Comparison of ENCODE assay signal across 8 cellular contexts in genomic region chr2:240585101-240585500, GRCh38. TPM values are rescaled to one million over a fixed set of nuclear protein-coding genes. Genes with fewer than 3 reads are reported as not detected.
DNase-seq lines count a peak whose midpoint lies in the region; ATAC-seq and TF ChIP-seq lines count a peak whose summit lies in the region.

No MANE protein-coding gene starts in this region.

- peaks cover 68% of the 10 kb centered on the region for H3K4me1 ChIP-seq in left ventricle myocardium inferior

- H3K9me3 Mint-ChIP-seq in T-cell: peaks cover 0 to 6% (median 0%) of the 10 kb centered on the region in 3 donors
- peaks cover 0 to 2% of the 10 kb centered on the region in 2 donors for H3K9me3 Mint-ChIP-seq in stimulated activated naive B cell treated with anti-CD40 and anti-IgM and Interleukin-4, amounts not matched to agents 10 μg/mL and 1 μg/mL and 100 μg/mL, for 72 hours

- peaks cover 52 to 68% (median 62%) of the 10 kb centered on the region in 3 donors for H3K4me1 Mint-ChIP-seq in T-cell
- peaks cover 43 to 72% of the 10 kb centered on the region in 2 donors for H3K4me1 Mint-ChIP-seq in stimulated activated naive B cell treated with anti-CD40 and anti-IgM and Interleukin-4, amounts not matched to agents 10 μg/mL and 1 μg/mL and 100 μg/mL, for 72 hours

- H3K27me3 Mint-ChIP-seq in T-cell: no peaks in the 10 kb centered on the region
- no peaks in the 10 kb centered on the region for H3K27me3 Mint-ChIP-seq in stimulated activated naive B cell treated with anti-CD40 and anti-IgM and Interleukin-4, amounts not matched to agents 10 μg/mL and 1 μg/mL and 100 μg/mL, for 72 hours

- peak overlapping the region in 1 of 2 donors; percentile 48 for H3K27ac Mint-ChIP-seq in T-cell
- H3K27ac Mint-ChIP-seq in stimulated activated naive B cell treated with anti-CD40 and anti-IgM and Interleukin-4, amounts not matched to agents 10 μg/mL and 1 μg/mL and 100 μg/mL, for 72 hours: peak overlapping the region; percentile 97

- H3K36me3 ChIP-seq in left ventricle myocardium inferior: peaks cover 14% of the 10 kb centered on the region

- H3K36me3 Mint-ChIP-seq in T-cell: peaks cover 11% of the 10 kb centered on the region
- peaks cover 26 to 52% of the 10 kb centered on the region in 2 donors for H3K36me3 Mint-ChIP-seq in stimulated activated naive B cell treated with anti-CD40 and anti-IgM and Interleukin-4, amounts not matched to agents 10 μg/mL and 1 μg/mL and 100 μg/mL, for 72 hours

- DNase-seq in T-cell (no peak), left ventricle myocardium inferior (peak; percentile 6), activated gamma-delta T cell treated with Interleukin-2 at 50 U/mL for 16 hours (no peak), pons (ENCODE audit: low spot score) (no peak)
- DNase-seq in stimulated activated naive B cell treated with anti-CD40 and anti-IgM and Interleukin-4, amounts not matched to agents 10 μg/mL and 1 μg/mL and 100 μg/mL, for 72 hours: peak; percentile 35
- no peak for DNase-seq in stimulated activated CD4-positive, alpha-beta T cell treated with anti-CD3 and anti-CD28 coated beads, Interleukin-2, amount 100 ng/mL, for 24 hours

- CTCF ChIA-PET in T-cell (lab: Charles Lee): interaction anchor here in 1 of 2 donors (2.9 to 3.0 kb wide), 2 partner anchors 37 to 71 kb away, joined by 16 to 28 read pairs; no protein-coding TSS in a partner anchor

- peaks cover 8% of the 10 kb centered on the region for H3K9me3 ChIP-seq in left ventricle myocardium inferior (replicated peaks)

- intact Hi-C loops in left ventricle myocardium inferior (cut with micrococcal nuclease): no loop called here

- ATAC-seq in GM18858 (IDR thresholded peaks at IDR 0.05; ENCODE audit: unreplicated experiment) (peak; percentile 27), HG02840 (IDR thresholded peaks at IDR 0.05; ENCODE audit: low FRiP score, unreplicated experiment) (peak; percentile 18), T-cell (replicated peaks in 1 of 4) (no peak)
- peak in 1 of 2 donors; percentile 23 for ATAC-seq in stimulated activated naive B cell treated with anti-CD40 and anti-IgM and Interleukin-4, amounts not matched to agents 10 μg/mL and 1 μg/mL and 100 μg/mL, for 72 hours (replicated peaks)

- no peak overlapping the region for H3K27ac ChIP-seq in left ventricle myocardium inferior (replicated peaks)

- POLR2A ChIA-PET in T-cell (lab: Charles Lee): interaction anchor here in 1 of 2 donors (0.5 to 2.7 kb wide), 2 partner anchors 20 to 27 kb away, joined by 3 to 15 read pairs; no protein-coding TSS in a partner anchor

- H3K4me3 ChIP-seq in left ventricle myocardium inferior: peak overlapping the region; percentile 98

- H3K27me3 ChIP-seq in left ventricle myocardium inferior (ENCODE audit: low read depth): no peaks in the 10 kb centered on the region

- H3K4me3 Mint-ChIP-seq in T-cell: peak overlapping the region; percentile 92 to 94 (median 94)
- peak overlapping the region; percentile 94 to 97 for H3K4me3 Mint-ChIP-seq in stimulated activated naive B cell treated with anti-CD40 and anti-IgM and Interleukin-4, amounts not matched to agents 10 μg/mL and 1 μg/mL and 100 μg/mL, for 72 hours

- TF ChIP-seq CTCF in left ventricle myocardium inferior (IDR thresholded peaks at IDR 0.05; ENCODE audit: borderline replicate concordance): no peak

RNA-seq across cellular contexts. Expression of gene CAPN10, which starts 1.4 kb away (rescaled TPM):
- total RNA-seq in T-cell (100 to 1,000 TPM in 2 of 5 donors, 10 to 100 TPM in 3; 73.3 to 107 (median 96.1) TPM), left ventricle myocardium inferior (31.2 TPM)

RNA-seq across cellular contexts. Expression of gene RNPEPL1, which starts 16.8 kb away (rescaled TPM):
- 100 to 1,000 TPM in 4 of 5 donors, 10 to 100 TPM in 1; 87.6 to 202 (median 189) TPM for total RNA-seq in T-cell
- 80.1 TPM for total RNA-seq in left ventricle myocardium inferior

RNA-seq across cellular contexts. Expression of gene DUSP28, which starts 24.9 kb away (rescaled TPM):
- total RNA-seq in T-cell: 10 to 100 TPM; 11.0 to 17.3 (median 15.4) TPM
- total RNA-seq in left ventricle myocardium inferior: 19.3 TPM

RNA-seq across cellular contexts. Expression of gene ANKMY1, which starts 27.3 kb away (rescaled TPM):
- 10 to 100 TPM; 44.6 to 89.5 (median 79.8) TPM for total RNA-seq in T-cell
- 4.0 TPM for total RNA-seq in left ventricle myocardium inferior

RNA-seq across cellular contexts. Expression of gene GPR35, which starts 40.2 kb away (rescaled TPM):
- total RNA-seq in T-cell: 10 to 100 TPM in 3 of 5 donors, 1 to 10 TPM in 2; 6.2 to 16.2 (median 10.4) TPM
- total RNA-seq in left ventricle myocardium inferior: 1.3 TPM

Comparison
In these comparisons a context has a peak if more than half of its experiments do, and no peak if none do; other contexts are left out.
1. ATAC-seq: peak in GM18858 (single experiment) and HG02840 (single experiment); none in T-cell (0 of 4).
2. DNase-seq: peak in left ventricle myocardium inferior (single experiment) and stimulated activated naive B cell treated with anti-CD40 and anti-IgM and Interleukin-4, amounts not matched to agents 10 μg/mL and 1 μg/mL and 100 μg/mL, for 72 hours (single experiment); none in T-cell (0 of 34), activated gamma-delta T cell treated with Interleukin-2 at 50 U/mL for 16 hours (single experiment), pons (single experiment) and stimulated activated CD4-positive, alpha-beta T cell treated with anti-CD3 and anti-CD28 coated beads, Interleukin-2, amount 100 ng/mL, for 24 hours (0 of 2).